1 cellular context compared by ENCODE assay signal in the genomic region with DNA sequence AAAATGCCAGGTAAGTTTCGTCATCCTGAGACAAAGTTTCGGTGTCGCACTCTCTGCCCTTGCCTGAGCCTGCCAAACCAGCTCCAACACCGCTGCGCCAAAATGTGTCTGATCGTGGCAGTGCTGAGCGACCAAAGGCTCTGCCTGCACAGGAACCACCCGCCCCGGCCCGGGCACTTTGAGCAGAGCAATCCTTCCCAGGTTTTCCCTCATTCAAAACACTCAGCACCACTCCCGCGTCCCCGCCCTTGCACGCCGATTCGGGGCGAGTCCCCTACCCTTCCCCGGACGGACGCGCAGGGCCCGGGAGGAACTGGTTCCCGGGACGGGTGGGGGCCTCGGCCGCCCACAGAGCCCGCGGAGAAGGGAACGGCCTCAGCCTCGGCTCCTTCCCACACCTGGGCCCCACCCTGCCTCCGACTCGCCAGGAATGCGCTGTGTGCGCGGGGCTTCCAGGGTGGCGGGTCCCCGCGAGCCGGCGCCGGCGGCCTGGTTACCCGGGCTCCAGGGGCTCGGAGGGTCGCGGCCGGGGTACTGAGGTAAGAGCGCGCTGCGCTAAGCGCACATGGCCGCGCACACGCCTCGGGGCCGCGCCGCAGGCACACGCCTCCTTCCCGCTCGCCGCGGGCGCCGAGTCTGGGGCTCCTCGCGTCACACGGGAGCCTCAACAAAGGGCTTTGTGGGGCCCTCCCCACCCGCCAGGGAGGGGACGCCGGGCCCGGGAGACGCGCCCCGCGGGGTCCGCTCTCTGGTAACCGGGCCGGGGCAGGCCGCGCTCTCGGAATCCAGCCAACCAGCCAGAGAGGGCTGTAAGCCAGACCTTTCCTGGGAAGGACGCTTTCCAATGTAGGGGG.
TF ChIP-seq lines count a peak whose summit lies in the region.

TSS of gene C4orf36 (minus strand) at position 638 of the 854 bp plus-strand sequence. CDS start 902 bp downstream, outside the sequence.

TF ChIP-seq in HepG2, 621 proteins besides CTCF, POLR2A, EP300 and RAD21 (continued from another document and continues in another):
- TF ChIP-seq ZNF142 (CRISPR knock-in tag; IDR thresholded peaks at IDR 0.05) (no peak), KIAA2018 (CRISPR knock-in tag; IDR thresholded peaks at IDR 0.05; ENCODE audit: borderline replicate concordance) (no peak), GPN1 (CRISPR knock-in tag; IDR thresholded peaks at IDR 0.05; ENCODE audit: borderline replicate concordance) (no peak), ZBTB25 (CRISPR knock-in tag; IDR thresholded peaks at IDR 0.05) (no peak), ELF4 (CRISPR knock-in tag; IDR thresholded peaks at IDR 0.05; ENCODE audit: borderline replicate concordance) (no peak), ZNF552 (CRISPR knock-in tag; IDR thresholded peaks at IDR 0.05; ENCODE audit: borderline replicate concordance) (peak; percentile 55; the same call in 1 of the 2 replicates), ZNF446 (CRISPR knock-in tag; IDR thresholded peaks at IDR 0.05) (0 out of 2 replicates have a peak, but pooled peaks have one; percentile 67), ZNF30 (CRISPR knock-in tag; IDR thresholded peaks at IDR 0.05) (no peak), NFE2L1 (CRISPR knock-in tag; IDR thresholded peaks at IDR 0.05; ENCODE audit: borderline replicate concordance) (no peak)
- TF ChIP-seq, protein P1, sequence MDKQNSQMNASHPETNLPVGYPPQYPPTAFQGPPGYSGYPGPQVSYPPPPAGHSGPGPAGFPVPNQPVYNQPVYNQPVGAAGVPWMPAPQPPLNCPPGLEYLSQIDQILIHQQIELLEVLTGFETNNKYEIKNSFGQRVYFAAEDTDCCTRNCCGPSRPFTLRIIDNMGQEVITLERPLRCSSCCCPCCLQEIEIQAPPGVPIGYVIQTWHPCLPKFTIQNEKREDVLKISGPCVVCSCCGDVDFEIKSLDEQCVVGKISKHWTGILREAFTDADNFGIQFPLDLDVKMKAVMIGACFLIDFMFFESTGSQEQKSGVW (CRISPR knock-in tag; IDR thresholded peaks at IDR 0.05; ENCODE audit: borderline replicate concordance), result no peak
- TF ChIP-seq, protein P2, sequence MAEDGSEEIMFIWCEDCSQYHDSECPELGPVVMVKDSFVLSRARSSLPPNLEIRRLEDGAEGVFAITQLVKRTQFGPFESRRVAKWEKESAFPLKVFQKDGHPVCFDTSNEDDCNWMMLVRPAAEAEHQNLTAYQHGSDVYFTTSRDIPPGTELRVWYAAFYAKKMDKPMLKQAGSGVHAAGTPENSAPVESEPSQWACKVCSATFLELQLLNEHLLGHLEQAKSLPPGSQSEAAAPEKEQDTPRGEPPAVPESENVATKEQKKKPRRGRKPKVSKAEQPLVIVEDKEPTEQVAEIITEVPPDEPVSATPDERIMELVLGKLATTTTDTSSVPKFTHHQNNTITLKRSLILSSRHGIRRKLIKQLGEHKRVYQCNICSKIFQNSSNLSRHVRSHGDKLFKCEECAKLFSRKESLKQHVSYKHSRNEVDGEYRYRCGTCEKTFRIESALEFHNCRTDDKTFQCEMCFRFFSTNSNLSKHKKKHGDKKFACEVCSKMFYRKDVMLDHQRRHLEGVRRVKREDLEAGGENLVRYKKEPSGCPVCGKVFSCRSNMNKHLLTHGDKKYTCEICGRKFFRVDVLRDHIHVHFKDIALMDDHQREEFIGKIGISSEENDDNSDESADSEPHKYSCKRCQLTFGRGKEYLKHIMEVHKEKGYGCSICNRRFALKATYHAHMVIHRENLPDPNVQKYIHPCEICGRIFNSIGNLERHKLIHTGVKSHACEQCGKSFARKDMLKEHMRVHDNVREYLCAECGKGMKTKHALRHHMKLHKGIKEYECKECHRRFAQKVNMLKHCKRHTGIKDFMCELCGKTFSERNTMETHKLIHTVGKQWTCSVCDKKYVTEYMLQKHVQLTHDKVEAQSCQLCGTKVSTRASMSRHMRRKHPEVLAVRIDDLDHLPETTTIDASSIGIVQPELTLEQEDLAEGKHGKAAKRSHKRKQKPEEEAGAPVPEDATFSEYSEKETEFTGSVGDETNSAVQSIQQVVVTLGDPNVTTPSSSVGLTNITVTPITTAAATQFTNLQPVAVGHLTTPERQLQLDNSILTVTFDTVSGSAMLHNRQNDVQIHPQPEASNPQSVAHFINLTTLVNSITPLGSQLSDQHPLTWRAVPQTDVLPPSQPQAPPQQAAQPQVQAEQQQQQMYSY (CRISPR knock-in tag; IDR thresholded peaks at IDR 0.05), result peak; percentile 92
- TF ChIP-seq, protein P3, sequence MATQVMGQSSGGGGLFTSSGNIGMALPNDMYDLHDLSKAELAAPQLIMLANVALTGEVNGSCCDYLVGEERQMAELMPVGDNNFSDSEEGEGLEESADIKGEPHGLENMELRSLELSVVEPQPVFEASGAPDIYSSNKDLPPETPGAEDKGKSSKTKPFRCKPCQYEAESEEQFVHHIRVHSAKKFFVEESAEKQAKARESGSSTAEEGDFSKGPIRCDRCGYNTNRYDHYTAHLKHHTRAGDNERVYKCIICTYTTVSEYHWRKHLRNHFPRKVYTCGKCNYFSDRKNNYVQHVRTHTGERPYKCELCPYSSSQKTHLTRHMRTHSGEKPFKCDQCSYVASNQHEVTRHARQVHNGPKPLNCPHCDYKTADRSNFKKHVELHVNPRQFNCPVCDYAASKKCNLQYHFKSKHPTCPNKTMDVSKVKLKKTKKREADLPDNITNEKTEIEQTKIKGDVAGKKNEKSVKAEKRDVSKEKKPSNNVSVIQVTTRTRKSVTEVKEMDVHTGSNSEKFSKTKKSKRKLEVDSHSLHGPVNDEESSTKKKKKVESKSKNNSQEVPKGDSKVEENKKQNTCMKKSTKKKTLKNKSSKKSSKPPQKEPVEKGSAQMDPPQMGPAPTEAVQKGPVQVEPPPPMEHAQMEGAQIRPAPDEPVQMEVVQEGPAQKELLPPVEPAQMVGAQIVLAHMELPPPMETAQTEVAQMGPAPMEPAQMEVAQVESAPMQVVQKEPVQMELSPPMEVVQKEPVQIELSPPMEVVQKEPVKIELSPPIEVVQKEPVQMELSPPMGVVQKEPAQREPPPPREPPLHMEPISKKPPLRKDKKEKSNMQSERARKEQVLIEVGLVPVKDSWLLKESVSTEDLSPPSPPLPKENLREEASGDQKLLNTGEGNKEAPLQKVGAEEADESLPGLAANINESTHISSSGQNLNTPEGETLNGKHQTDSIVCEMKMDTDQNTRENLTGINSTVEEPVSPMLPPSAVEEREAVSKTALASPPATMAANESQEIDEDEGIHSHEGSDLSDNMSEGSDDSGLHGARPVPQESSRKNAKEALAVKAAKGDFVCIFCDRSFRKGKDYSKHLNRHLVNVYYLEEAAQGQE (IDR thresholded peaks at IDR 0.05; ENCODE audit: borderline replicate concordance in 1 of 2, low read depth in 1 of 2, low read length in 2 of 2), result no peak
- TF ChIP-seq, protein P4, sequence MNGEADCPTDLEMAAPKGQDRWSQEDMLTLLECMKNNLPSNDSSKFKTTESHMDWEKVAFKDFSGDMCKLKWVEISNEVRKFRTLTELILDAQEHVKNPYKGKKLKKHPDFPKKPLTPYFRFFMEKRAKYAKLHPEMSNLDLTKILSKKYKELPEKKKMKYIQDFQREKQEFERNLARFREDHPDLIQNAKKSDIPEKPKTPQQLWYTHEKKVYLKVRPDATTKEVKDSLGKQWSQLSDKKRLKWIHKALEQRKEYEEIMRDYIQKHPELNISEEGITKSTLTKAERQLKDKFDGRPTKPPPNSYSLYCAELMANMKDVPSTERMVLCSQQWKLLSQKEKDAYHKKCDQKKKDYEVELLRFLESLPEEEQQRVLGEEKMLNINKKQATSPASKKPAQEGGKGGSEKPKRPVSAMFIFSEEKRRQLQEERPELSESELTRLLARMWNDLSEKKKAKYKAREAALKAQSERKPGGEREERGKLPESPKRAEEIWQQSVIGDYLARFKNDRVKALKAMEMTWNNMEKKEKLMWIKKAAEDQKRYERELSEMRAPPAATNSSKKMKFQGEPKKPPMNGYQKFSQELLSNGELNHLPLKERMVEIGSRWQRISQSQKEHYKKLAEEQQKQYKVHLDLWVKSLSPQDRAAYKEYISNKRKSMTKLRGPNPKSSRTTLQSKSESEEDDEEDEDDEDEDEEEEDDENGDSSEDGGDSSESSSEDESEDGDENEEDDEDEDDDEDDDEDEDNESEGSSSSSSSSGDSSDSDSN (CRISPR knock-in tag; IDR thresholded peaks at IDR 0.05), result peak; percentile 85
